7 cellular contexts compared by ENCODE assay signal in genomic region chr19:54631938-54632337, GRCh38. TPM values are rescaled to one million over a fixed set of nuclear protein-coding genes. Genes with fewer than 3 reads are reported as not detected.
"Had no signal": no experiment of that assay in that cellular context is flagged by ENCODE, and none has a peak within 500 bp of the region (broad histone marks: within the 10 kb centered on the region; RNA-seq: fewer than 3 reads in every experiment).

No MANE protein-coding gene starts in this region.

RNA-seq across cellular contexts. Expression of gene LILRB1, which starts 1.7 kb away (rescaled TPM):
- total RNA-seq: MCF 10A, NCI-H460, PC-9, SJSA1 had no signal
- polyA plus RNA-seq: SK-N-SH had no signal

RNA-seq across cellular contexts. Expression of gene LILRB4, which starts 30.8 kb away (rescaled TPM):
- total RNA-seq: MCF 10A, NCI-H460, PC-9, SJSA1 had no signal
- polyA plus RNA-seq: SK-N-SH had no signal

RNA-seq across cellular contexts. Expression of gene LILRA1, which starts 38.5 kb away (rescaled TPM):
- total RNA-seq: MCF 10A, NCI-H460, OCI-LY7, PC-9, Peyer's patch, SJSA1 had no signal
- polyA plus RNA-seq: SK-N-SH had no signal

RNA-seq across cellular contexts. Expression of gene LILRA2, which starts 58.3 kb away (rescaled TPM):
- total RNA-seq: MCF 10A, NCI-H460, PC-9, SJSA1 had no signal
- polyA plus RNA-seq: SK-N-SH had no signal
